ENCODE assay signal across 8 cellular contexts in the genomic region with DNA sequence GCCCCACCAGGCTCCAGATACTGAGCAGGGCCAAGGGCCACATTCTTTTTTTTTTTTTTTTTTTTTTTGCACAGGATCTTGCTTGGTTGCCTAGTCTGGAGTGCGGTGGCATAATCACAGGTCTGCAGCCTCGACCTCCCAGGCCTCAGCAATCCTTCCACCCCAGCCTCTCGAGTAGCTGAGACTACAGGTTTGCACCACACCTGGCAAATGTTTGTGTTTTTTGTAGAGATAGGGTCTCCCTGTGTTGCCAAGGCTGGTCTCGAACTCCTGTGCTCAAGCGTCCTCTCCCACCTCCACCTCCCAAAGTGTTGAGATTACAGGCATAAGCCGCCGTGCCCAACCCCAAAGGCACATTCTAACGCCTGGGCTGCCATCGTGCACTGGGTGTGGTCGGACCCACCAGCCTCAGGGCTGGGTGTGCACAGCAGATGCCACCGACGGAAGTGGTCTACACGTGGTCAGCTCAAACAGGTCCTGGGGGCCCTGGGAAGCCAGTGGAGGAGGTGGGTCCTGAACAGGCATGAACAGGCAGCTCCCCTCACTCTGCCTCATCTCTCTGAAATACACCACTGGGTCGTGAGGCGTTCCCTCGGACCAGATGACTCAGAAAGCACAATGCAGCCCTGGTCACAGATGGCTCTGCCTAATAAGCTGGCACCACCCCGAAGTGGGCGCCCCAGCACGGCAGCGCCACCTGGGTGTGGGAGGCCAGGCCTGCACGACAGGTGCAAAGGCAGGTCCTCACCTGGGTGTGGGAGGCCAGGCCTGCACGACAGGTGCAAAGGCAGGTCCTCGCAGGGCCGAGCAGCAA. TPM values are rescaled to one million over a fixed set of nuclear protein-coding genes. Genes with fewer than 3 reads are reported as not detected.
DNase-seq lines count a peak whose midpoint lies in the region; ATAC-seq, FAIRE-seq and TF ChIP-seq lines count a peak whose summit lies in the region.

No MANE protein-coding gene starts in this region.

- no peaks in the 10 kb centered on the region for H3K79me2 ChIP-seq in parathyroid adenoma

- H3K9me3 Mint-ChIP-seq in Caco-2 (ENCODE audit: unreplicated experiment) (no peaks in the 10 kb centered on the region), activated B cell treated with CpG ODN at 0.5 μM for 24 hours (no peaks in the 10 kb centered on the region)

- H3K36me3 Mint-ChIP-seq in Caco-2 (ENCODE audit: insufficient read depth, unreplicated experiment): peaks cover 12% of the 10 kb centered on the region
- H3K36me3 Mint-ChIP-seq in activated B cell treated with CpG ODN at 0.5 μM for 24 hours (ENCODE audit: low read depth): no peaks in the 10 kb centered on the region

- no peak for FAIRE-seq in GM19239 (lab: Jason Lieb, UNC)

- CTCF ChIA-PET in Caco-2 (lab: Charles Lee): interaction anchor here (1.0 to 1.2 kb wide), 2 partner anchors 113 to 157 kb away, joined by 3 read pairs; partner anchors contain the start of genes BET1L and RIC8A
- CTCF ChIA-PET in activated B cell treated with CpG ODN at 0.5 μM for 24 hours (lab: Charles Lee): interaction anchor here (1.3 to 1.6 kb wide), 3 partner anchors 59 to 167 kb away, joined by 3 to 5 read pairs (median 4); a partner anchor contains a TSS

- H3K4me3 Mint-ChIP-seq in Caco-2 (ENCODE audit: unreplicated experiment) (no peak overlapping the region), activated B cell treated with CpG ODN at 0.5 μM for 24 hours (no peak overlapping the region)

- H3K36me3 ChIP-seq in Caco-2 (ENCODE audit: control insufficient read depth, insufficient read depth, low read length): no peaks in the 10 kb centered on the region
- no peaks in the 10 kb centered on the region for H3K36me3 ChIP-seq in parathyroid adenoma (ENCODE audit: control insufficient read depth, insufficient read depth, low read length)

- no peak overlapping the region for H3K4me2 ChIP-seq in parathyroid adenoma (ENCODE audit: low read length)

- H3K27me3 ChIP-seq in Caco-2 (replicated peaks; ENCODE audit: control insufficient read depth, insufficient read depth, low read length): no peaks in the 10 kb centered on the region
- no peaks in the 10 kb centered on the region for H3K27me3 ChIP-seq in parathyroid adenoma (ENCODE audit: control insufficient read depth, insufficient read depth, low read length)

- no peak overlapping the region for H3K9ac ChIP-seq in parathyroid adenoma

- H3K27ac Mint-ChIP-seq in Caco-2 (ENCODE audit: unreplicated experiment) (no peak overlapping the region), activated B cell treated with CpG ODN at 0.5 μM for 24 hours (no peak overlapping the region)

- peak; percentile 85 to 89 for DNase-seq in Caco-2
- peak; percentile 45 for DNase-seq in activated B cell treated with CpG ODN at 0.5 μM for 24 hours
- peak; percentile 39 for DNase-seq in effector CD8-positive, alpha-beta T cell (lab: John Stamatoyannopoulos, UW)
- no peak for DNase-seq in GM19239 (ENCODE audit: insufficient read length, low spot score)
- DNase-seq in NCI-H226: no peak
- DNase-seq in C1 segment of cervical spinal cord (lab: John Stamatoyannopoulos, UW): no peak

- no TSS peak for BruUV-seq in Caco-2 (replicated peaks; lab: Mats Ljungman, UMichigan)

- peak; percentile 84 for ATAC-seq in activated B cell treated with CpG ODN at 0.5 μM for 24 hours (ENCODE audit: low read depth)

- H3K27ac ChIP-seq in parathyroid adenoma: no peak overlapping the region

- POLR2A ChIA-PET in Caco-2 (lab: Charles Lee) (no interaction called here), activated B cell treated with CpG ODN at 0.5 μM for 24 hours (lab: Charles Lee) (interaction anchor here (0.6 to 1.2 kb wide), 4 partner anchors 8 to 157 kb away, joined by 3 to 6 read pairs (median 3); partner anchors contain the start of genes BET1L and RIC8A)

- intact Hi-C loops in Caco-2 (cut with micrococcal nuclease; ENCODE audit: unreplicated experiment): loop anchor here (10.0 kb wide), 1 partner anchor 81 kb away; the partner anchor contains the start of gene ANO9
- intact Hi-C loops in activated B cell treated with CpG ODN at 0.5 μM for 24 hours (cut with micrococcal nuclease): no loop called here

- H2AFZ ChIP-seq in parathyroid adenoma: no peak overlapping the region

- no peak overlapping the region for H3K4me3 ChIP-seq in Caco-2 (ENCODE audit: low read depth, low read length)
- H3K4me3 ChIP-seq in parathyroid adenoma (ENCODE audit: low read depth, low read length): no peak overlapping the region

- peaks cover 8% of the 10 kb centered on the region for H3K4me1 ChIP-seq in Caco-2
- no peaks in the 10 kb centered on the region for H3K4me1 ChIP-seq in parathyroid adenoma

- H3K4me1 Mint-ChIP-seq in Caco-2 (ENCODE audit: low read depth, unreplicated experiment): peaks cover 7% of the 10 kb centered on the region
- H3K4me1 Mint-ChIP-seq in activated B cell treated with CpG ODN at 0.5 μM for 24 hours: peaks cover 9% of the 10 kb centered on the region

- peaks cover 2% of the 10 kb centered on the region for H3K27me3 Mint-ChIP-seq in Caco-2 (ENCODE audit: insufficient read depth, unreplicated experiment)
- peaks cover 22% of the 10 kb centered on the region for H3K27me3 Mint-ChIP-seq in activated B cell treated with CpG ODN at 0.5 μM for 24 hours

- H3K9me3 ChIP-seq in Caco-2 (no peaks in the 10 kb centered on the region; the same call in 1 of the 2 replicates), parathyroid adenoma (ENCODE audit: control insufficient read depth, low read length) (no peaks in the 10 kb centered on the region)

- TF ChIP-seq CTCF in Caco-2 (IDR thresholded peaks at IDR 0.05; ENCODE audit: insufficient read depth in 1 of 2, low read depth in 1 of 2, low read length in 1 of 2, severe bottlenecking in 1 of 2, unreplicated experiment in 1 of 2) (peak; percentile 54 to 62), LNCAP (IDR thresholded peaks at IDR 0.05) (peak; percentile 69), activated B cell treated with CpG ODN at 0.5 μM for 24 hours (IDR thresholded peaks at IDR 0.05) (no peak), parathyroid adenoma (IDR thresholded peaks at IDR 0.05) (peak; percentile 37)

RNA-seq across cellular contexts. Expression of gene B4GALNT4, which starts 5.1 kb away (rescaled TPM):
- total RNA-seq in Caco-2 (2022) (30.7 and 35.6 TPM in 2 replicates), activated B cell treated with CpG ODN at 0.5 μM for 24 hours (not detected in 2 replicates)

RNA-seq across cellular contexts. Expression of gene PKP3, which starts 29.9 kb away (rescaled TPM):
- total RNA-seq in Caco-2 (2022) (143 and 149 TPM in 2 replicates), activated B cell treated with CpG ODN at 0.5 μM for 24 hours (0.18 TPM in 1 of 2 replicates, not detected in the other)

RNA-seq across cellular contexts. Expression of gene IFITM3, which starts 43.5 kb away (rescaled TPM):
- total RNA-seq in Caco-2 (2022): 6.9 and 12.4 TPM in 2 replicates
- 14.8 and 17.0 TPM in 2 replicates for total RNA-seq in activated B cell treated with CpG ODN at 0.5 μM for 24 hours

RNA-seq across cellular contexts. Expression of gene IFITM1, which starts 50.3 kb away (rescaled TPM):
- total RNA-seq in Caco-2 (2022) (3.0 and 3.2 TPM in 2 replicates), activated B cell treated with CpG ODN at 0.5 μM for 24 hours (21.2 and 25.3 TPM in 2 replicates)

RNA-seq across cellular contexts. Expression of gene SIGIRR, which starts 50.6 kb away (rescaled TPM):
- 119 and 124 TPM in 2 replicates for total RNA-seq in Caco-2 (2022)
- total RNA-seq in activated B cell treated with CpG ODN at 0.5 μM for 24 hours: 19.8 and 24.2 TPM in 2 replicates

Comparison
In these comparisons a context has a peak if more than half of its experiments do, and no peak if none do; other contexts are left out.
1. DNase-seq: peak in Caco-2 (2 of 2), activated B cell treated with CpG ODN at 0.5 μM for 24 hours (single experiment) and effector CD8-positive, alpha-beta T cell (single experiment); none in GM19239 (single experiment), NCI-H226 (single experiment) and C1 segment of cervical spinal cord (0 of 14).
2. RNA of gene B4GALNT4, which starts 5.1 kb away (total RNA-seq): 30.7 to 35.6 TPM in Caco-2; not detected in activated B cell treated with CpG ODN at 0.5 μM for 24 hours; every median in the first group is over 10 times any median in the second.
3. RNA of gene PKP3, which starts 29.9 kb away (total RNA-seq): 143 to 149 TPM in Caco-2; 0.18 TPM in activated B cell treated with CpG ODN at 0.5 μM for 24 hours; every median in the first group is over 100 times any median in the second.